ENCODE assay signal across 33 cellular contexts in genomic region chr4:119184128-119184527, GRCh38. TPM values are rescaled to one million over a fixed set of nuclear protein-coding genes. Genes with fewer than 3 reads are reported as not detected.
"Had no signal": no experiment of that assay in that cellular context is flagged by ENCODE, and none has a peak within 500 bp of the region (broad histone marks: within the 10 kb centered on the region; RNA-seq: fewer than 3 reads in every experiment).

No MANE protein-coding gene starts in this region.

- H3K27ac ChIP-seq: adrenal gland, body of pancreas, Peyer's patch, RWPE1, SJCRH30, SK-N-MC had no signal

- H3K27me3 ChIP-seq: adrenal gland, body of pancreas, MG63, Peyer's patch, SJCRH30 had no signal

- DNase-seq: activated CD4-positive, alpha-beta memory T cell treated with anti-CD3 and anti-CD28 coated beads for 36 hours; activated CD4-positive, alpha-beta T cell treated with anti-CD3 and anti-CD28 coated beads for 36 hours; activated CD4-positive, alpha-beta T cell treated with anti-CD3 and anti-CD28 coated beads, Interleukin-2, amount 50 U/mL, for 1 hour; activated CD8-positive, alpha-beta memory T cell treated with anti-CD3 and anti-CD28 coated beads, Interleukin-2, amount 50 U/mL, for 4 hours; activated gamma-delta T cell treated with Interleukin-2 at 50 U/mL for 16 hours; activated naive CD4-positive, alpha-beta T cell treated with anti-CD3 and anti-CD28 coated beads for 36 hours; activated T-cell treated with anti-CD3 and anti-CD28 coated beads for 4 hours; activated T-cell treated with anti-CD3 and anti-CD28 coated beads, Interleukin-2, amount 50 U/mL, for 4 hours; adrenal gland; body of pancreas; Karpas-422; KBM-7; MG63; NCI-H1048; NCI-H1105 treated with DMSO at 0.1 percent for 48 hours; NCI-H1436; NCI-H1694; NCI-H2029; NCI-H345; NCI-H524 treated with DMSO at 0.1 percent for 48 hours; PC-3; Peyer's patch; SHP77; SJCRH30 had no signal

- H3K4me1 ChIP-seq: adrenal gland, Peyer's patch, SJCRH30 had no signal

- ATAC-seq: activated CD4-positive, alpha-beta T cell treated with anti-CD3 and anti-CD28 coated beads for 36 hours; activated CD4-positive, CD25-positive, alpha-beta regulatory T cell treated with anti-CD3 and anti-CD28 coated beads, Interleukin-2, amount 50 U/mL, for 24 hours; activated naive CD4-positive, alpha-beta T cell treated with anti-CD3 and anti-CD28 coated beads, Interleukin-2, amount 50 U/mL, for 72 hours; activated T-cell treated with anti-CD3 and anti-CD28 coated beads, Interleukin-2, amount 50 U/mL, for 4 hours; body of pancreas; PC-3 had no signal

- H3K4me3 ChIP-seq: adrenal gland, body of pancreas, MG63, Peyer's patch, SJCRH30, SK-N-MC had no signal

- H3K9me3 ChIP-seq: adrenal gland, body of pancreas, MG63, Peyer's patch, SJCRH30 had no signal

- H3K36me3 ChIP-seq: adrenal gland, MG63, Peyer's patch, SJCRH30 had no signal

RNA-seq across cellular contexts. Expression of gene MYOZ2, which starts 48.5 kb away (rescaled TPM):
- total RNA-seq: activated CD4-positive, alpha-beta memory T cell treated with anti-CD3 and anti-CD28 coated beads for 36 hours; activated CD4-positive, alpha-beta T cell treated with anti-CD3 and anti-CD28 coated beads for 36 hours; activated naive CD4-positive, alpha-beta T cell treated with anti-CD3 and anti-CD28 coated beads for 36 hours; activated naive CD4-positive, alpha-beta T cell treated with anti-CD3 and anti-CD28 coated beads, Interleukin-2, amount 50 U/mL, for 72 hours; activated T-cell treated with anti-CD3 and anti-CD28 coated beads, Interleukin-2, amount 50 U/mL, for 4 hours; activated T-helper 1 cell treated with anti-CD3 and anti-CD28 coated beads, Interleukin-12 subunit alpha, Interleukin-12 subunit beta, Interleukin-2, Interleukin-4 antibody, amounts not matched to agents 30 ng/mL and 10 ng/mL and 1 ng/mL, durations not matched to agents 14 hours and 24 hours and 36 hours; body of pancreas; bronchial epithelial cell; NCI-H460; PC-3; Peyer's patch; T-helper 1 cell treated with Interleukin-12 subunit alpha and Interleukin-12 subunit beta and Interleukin-4 antibody, amounts not matched to agents 30 ng/mL and 1 ng/mL, for 36 hours; T-helper 2 cell treated with Interferon-gamma antibody and Interleukin-4, amounts not matched to agents 100 ng/mL and 5 ng/mL, for 36 hours had no signal
